Comparison of ENCODE assay signal across 23 cellular contexts in genomic region chr10:33461295-33461640, GRCh38.
DNase-seq lines count a peak whose midpoint lies in the region; ATAC-seq and TF ChIP-seq lines count a peak whose summit lies in the region.
"Had no signal": no experiment of that assay in that cellular context is flagged by ENCODE, and none has a peak within 500 bp of the region (broad histone marks: within the 10 kb centered on the region; RNA-seq: fewer than 3 reads in every experiment).

No MANE protein-coding gene starts in this region.

- H3K4me1 ChIP-seq in heart left ventricle, result peaks cover 0 to 35% (median 11%) of the 10 kb centered on the region in 12 donors
- peaks cover 0 to 17% of the 10 kb centered on the region in 2 donors for H3K4me1 ChIP-seq in right atrium auricular region
- H3K4me1 ChIP-seq in right cardiac atrium (ENCODE audit: control insufficient read depth, insufficient read depth, low read length), result peaks cover 3% of the 10 kb centered on the region
- H3K4me1 ChIP-seq in rectal smooth muscle tissue (ENCODE audit: control insufficient read depth, insufficient read depth, low read length), result peaks cover 14% of the 10 kb centered on the region
- H3K4me1 ChIP-seq in aorta (ENCODE audit: control insufficient read depth in 1 of 2, insufficient read depth in 2 of 2, low read length in 2 of 2), result peaks cover 4 to 10% of the 10 kb centered on the region in 2 donors
- H3K4me1 ChIP-seq in breast epithelium, result no peaks in the 10 kb centered on the region
- H3K4me1 ChIP-seq: BE2C, SJCRH30 had no signal

- TF ChIP-seq POLR2A in heart left ventricle (IDR thresholded peaks at IDR 0.05), result no peak
- TF ChIP-seq POLR2A in breast epithelium (IDR thresholded peaks at IDR 0.05), result no peak

- no peak for DNase-seq in heart left ventricle
- no peak for DNase-seq in right atrium auricular region (ENCODE audit: low spot score)
- peak in 2 of 3 donors; percentile 19 to 48 for DNase-seq in right cardiac atrium
- DNase-seq in aorta, result peak in 1 of 2 donors; percentile 51
- DNase-seq in breast epithelium (ENCODE audit: low spot score in 2 of 2), result no peak
- DNase-seq in SIG-M5 (lab: John Stamatoyannopoulos, UW), result no peak
- DNase-seq: BE2C; Caco-2; CD4-positive, alpha-beta T cell; GDM1; GOT3; NCI-H1048; NCI-H1436 treated with DMSO at 0.1 percent for 48 hours; NCI-H2029 treated with DMSO at 0.1 percent for 48 hours; NCI-H2171; NCI-H526; PC-3; RPMI8226; SJCRH30 had no signal

- H3K27me3 ChIP-seq in heart left ventricle (no peaks in the 10 kb centered on the region), right atrium auricular region (no peaks in the 10 kb centered on the region), right cardiac atrium (ENCODE audit: control insufficient read depth, insufficient read depth) (no peaks in the 10 kb centered on the region), rectal smooth muscle tissue (ENCODE audit: control insufficient read depth, insufficient read depth, low read length) (no peaks in the 10 kb centered on the region), aorta (ENCODE audit: control insufficient read depth in 1 of 2, insufficient read depth in 2 of 2, low read length in 1 of 2) (no peaks in the 10 kb centered on the region), breast epithelium (no peaks in the 10 kb centered on the region)
- H3K27me3 ChIP-seq: BE2C, SJCRH30 had no signal

- intact Hi-C loops in heart left ventricle (cut with DNase I) (loop anchor here in 5 of 10 donors (5.0 to 10.0 kb wide), 3 partner anchors 116 to 126 kb away; partner anchors contain the start of gene NRP1 (in 1 of the 5)), right cardiac atrium (cut with DNase I) (loop anchor here in 1 of 4 donors (10.0 kb wide), 1 partner anchor 126 kb away; the partner anchor contains the start of gene NRP1), aorta (cut with DNase I) (loop anchor here in 1 of 2 donors (10.0 kb wide), 1 partner anchor 126 kb away; the partner anchor contains the start of gene NRP1), breast epithelium (cut with DNase I; ENCODE audit: low total_unique reads) (no loop called here)

- WGBS in heart left ventricle, 4 donors, result 41 to 63% (median 51%) methylated on average over 2 of the region's 2 CpGs
- 45% methylated on average over 2 of the region's 2 CpGs for WGBS in right cardiac atrium
- WGBS in aorta, 2 donors, result 0 to 6% methylated on average over 2 of the region's 2 CpGs

- no peak overlapping the region for H3K9ac ChIP-seq in rectal smooth muscle tissue (ENCODE audit: low read length)
- H3K9ac ChIP-seq: KMS-11 had no signal

- ATAC-seq in heart left ventricle, result peak in 1 of 4 donors; percentile 21
- ATAC-seq in right cardiac atrium, result peak in 1 of 2 donors; percentile 14
- ATAC-seq in aorta (ENCODE audit: low FRiP score), result peak; percentile 15
- ATAC-seq in HG03442 (IDR thresholded peaks at IDR 0.05; ENCODE audit: unreplicated experiment), result no peak
- ATAC-seq: HCT116 had no signal

- TF ChIP-seq CTCF in heart left ventricle (IDR thresholded peaks at IDR 0.05) (no peak), right atrium auricular region (IDR thresholded peaks at IDR 0.05) (no peak), breast epithelium (IDR thresholded peaks at IDR 0.05) (no peak)

- H3K36me3 ChIP-seq in heart left ventricle (no peaks in the 10 kb centered on the region), right atrium auricular region (no peaks in the 10 kb centered on the region), rectal smooth muscle tissue (ENCODE audit: control insufficient read depth, insufficient read depth, low read length) (no peaks in the 10 kb centered on the region), aorta (ENCODE audit: control insufficient read depth in 1 of 2, insufficient read depth in 2 of 2, low read length in 1 of 2) (no peaks in the 10 kb centered on the region), breast epithelium (no peaks in the 10 kb centered on the region)
- H3K36me3 ChIP-seq: BE2C, SJCRH30 had no signal

- peak overlapping the region in 11 of 12 donors; percentile 11 to 85 (median 65) for H3K27ac ChIP-seq in heart left ventricle
- H3K27ac ChIP-seq in right atrium auricular region, result peak overlapping the region in 1 of 2 donors; percentile 83
- H3K27ac ChIP-seq in right cardiac atrium (ENCODE audit: low read length), result no peak overlapping the region
- H3K27ac ChIP-seq in rectal smooth muscle tissue (ENCODE audit: low read depth, low read length), result peak overlapping the region; percentile 37
- peak overlapping the region; percentile 51 to 85 for H3K27ac ChIP-seq in aorta (ENCODE audit: low read depth in 1 of 2, low read length in 2 of 2)
- H3K27ac ChIP-seq in breast epithelium, result no peak overlapping the region
- H3K27ac ChIP-seq: KMS-11, SJCRH30 had no signal

- H3K4me3 ChIP-seq in heart left ventricle (no peak overlapping the region), right atrium auricular region (no peak overlapping the region), right cardiac atrium (ENCODE audit: low read length) (no peak overlapping the region), rectal smooth muscle tissue (ENCODE audit: low read length) (no peak overlapping the region), aorta (ENCODE audit: low read length in 2 of 2) (no peak overlapping the region), breast epithelium (no peak overlapping the region)
- H3K4me3 ChIP-seq: SJCRH30 had no signal

- H3K9me3 ChIP-seq in heart left ventricle (no peaks in the 10 kb centered on the region), right atrium auricular region (no peaks in the 10 kb centered on the region), right cardiac atrium (ENCODE audit: control insufficient read depth, low read length) (no peaks in the 10 kb centered on the region), aorta (ENCODE audit: control insufficient read depth, low read length) (no peaks in the 10 kb centered on the region), breast epithelium (no peaks in the 10 kb centered on the region)
- H3K9me3 ChIP-seq: BE2C, Caco-2, SJCRH30 had no signal

Comparison
In these comparisons a context has a peak if more than half of its experiments do, and no peak if none do; other contexts are left out.
1. DNase-seq: peak in right cardiac atrium (2 of 3); none in heart left ventricle (0 of 5), right atrium auricular region (single experiment), breast epithelium (0 of 2) and SIG-M5 (single experiment).
2. H3K27ac ChIP-seq: peak in heart left ventricle (11 of 12), rectal smooth muscle tissue (single experiment) and aorta (2 of 2); none in right cardiac atrium (single experiment) and breast epithelium (0 of 2).